In genomic region chr20:45459606-45460005, GRCh38 we compare ENCODE assay signal across 15 cellular contexts. TPM values are rescaled to one million over a fixed set of nuclear protein-coding genes. Genes with fewer than 3 reads are reported as not detected.
DNase-seq lines count a peak whose midpoint lies in the region; ATAC-seq and TF ChIP-seq lines count a peak whose summit lies in the region.
"Had no signal": no experiment of that assay in that cellular context is flagged by ENCODE, and none has a peak within 500 bp of the region (broad histone marks: within the 10 kb centered on the region; RNA-seq: fewer than 3 reads in every experiment).

No MANE protein-coding gene starts in this region.

- TF ChIP-seq POLR2A in upper lobe of left lung (IDR thresholded peaks at IDR 0.05) (no peak), prostate gland (IDR thresholded peaks at IDR 0.05) (no peak)

- DNase-seq in AG09309 (ENCODE audit: low read depth): no peak
- peak; percentile 26 for DNase-seq in RPMI7951 (ENCODE audit: low read depth)
- peak; percentile 27 for DNase-seq in fibroblast of peridontal ligament (ENCODE audit: extremely low read depth)
- no peak for DNase-seq in H4 (ENCODE audit: low spot score)
- DNase-seq in upper lobe of left lung: no peak
- no peak for DNase-seq in SW 1271 (lab: John Stamatoyannopoulos, UW)
- DNase-seq in prostate gland (ENCODE audit: low spot score): no peak
- DNase-seq: mesenchymal stem cell; NCI-H524; pancreas; stimulated activated CD4-positive, alpha-beta T cell treated with anti-CD3 and anti-CD28 coated beads, Interleukin-2, amount 100 ng/mL, for 24 hours; stimulated activated naive CD4-positive, alpha-beta T cell; T-helper 17 cell had no signal

- H3K4me3 ChIP-seq in AG09309 (ENCODE audit: control insufficient read depth, low read depth, low read length) (no peak overlapping the region), upper lobe of left lung (no peak overlapping the region), prostate gland (no peak overlapping the region)
- H3K4me3 ChIP-seq: pancreas had no signal

- ATAC-seq in upper lobe of left lung (ENCODE audit: low FRiP score in 2 of 2): no peak
- ATAC-seq: activated naive CD4-positive, alpha-beta T cell treated with anti-CD3 and anti-CD28 coated beads, Interleukin-2, amount 50 U/mL, for 72 hours; pancreas; T-helper 17 cell had no signal

- H3K9me3 ChIP-seq in upper lobe of left lung (no peaks in the 10 kb centered on the region), prostate gland (no peaks in the 10 kb centered on the region)
- H3K9me3 ChIP-seq: pancreas had no signal

- H3K4me1 ChIP-seq in upper lobe of left lung: no peaks in the 10 kb centered on the region
- no peaks in the 10 kb centered on the region for H3K4me1 ChIP-seq in prostate gland (replicated peaks)
- H3K4me1 ChIP-seq: pancreas had no signal

- WGBS in upper lobe of left lung, 2 donors: 66 to 69% methylated on average over 5 of the region's 5 CpGs
- 66% methylated on average over 5 of the region's 5 CpGs for WGBS in prostate gland

- H3K36me3 ChIP-seq in upper lobe of left lung: no peaks in the 10 kb centered on the region
- no peaks in the 10 kb centered on the region for H3K36me3 ChIP-seq in prostate gland
- H3K36me3 ChIP-seq: pancreas had no signal

- H3K27me3 ChIP-seq in upper lobe of left lung (no peaks in the 10 kb centered on the region), prostate gland (replicated peaks; ENCODE audit: insufficient read depth) (no peaks in the 10 kb centered on the region)
- H3K27me3 ChIP-seq: pancreas had no signal

- intact Hi-C loops in prostate gland (cut with DNase I): no loop called here

- TF ChIP-seq CTCF in AG09309 (IDR thresholded peaks at IDR 0.05; ENCODE audit: control insufficient read depth, insufficient read depth, low read depth, low read length, missing control alignments): peak; percentile 23
- TF ChIP-seq CTCF in GM12872 (IDR thresholded peaks at IDR 0.05; ENCODE audit: insufficient read depth, low read depth, low read length): peak; percentile 36; the same call in 2 of the 3 replicates
- TF ChIP-seq CTCF in upper lobe of left lung (IDR thresholded peaks at IDR 0.05): peak in 1 of 6 experiments; percentile 11
- no peak for TF ChIP-seq CTCF in prostate gland (IDR thresholded peaks at IDR 0.05)

- H3K27ac ChIP-seq in upper lobe of left lung (no peak overlapping the region), prostate gland (no peak overlapping the region)
- H3K27ac ChIP-seq: pancreas had no signal

- no peak for TF ChIP-seq EP300 in upper lobe of left lung (IDR thresholded peaks at IDR 0.05)

RNA-seq across cellular contexts. Expression of gene WFDC2, which starts 9.9 kb away (rescaled TPM):
- total RNA-seq in RPMI7951 (2014; rRNA removed; shearing (Covaris generic)): 0.78 TPM in 1 of 2 replicates, not detected in the other
- not detected in 2 replicates for total RNA-seq in H4 (2014; rRNA removed; shearing (Covaris generic))
- total RNA-seq in upper lobe of left lung (100 to 1,000 TPM in 5 of 6 donors, 10 to 100 TPM in 1; 91.7 to 163 (median 135) TPM), prostate gland (100 to 1,000 TPM in 1 of 2 donors, 10 to 100 TPM in 1; 100.0 to 122 TPM)

RNA-seq across cellular contexts. Expression of gene PIGT, which starts 43.7 kb away (rescaled TPM):
- total RNA-seq in RPMI7951 (2014; rRNA removed; shearing (Covaris generic)): 196 and 220 TPM in 2 replicates
- 83.5 and 118 TPM in 2 replicates for total RNA-seq in H4 (2014; rRNA removed; shearing (Covaris generic))
- total RNA-seq in upper lobe of left lung (10 to 100 TPM; 49.9 to 86.3 (median 63.0) TPM), prostate gland (100 to 1,000 TPM in 1 of 2 donors, 10 to 100 TPM in 1; 91.8 to 136 TPM)

RNA-seq across cellular contexts. Expression of gene DBNDD2, which starts 51.5 kb away (rescaled TPM):
- 10.1 and 12.5 TPM in 2 replicates for total RNA-seq in RPMI7951 (2014; rRNA removed; shearing (Covaris generic))
- 2.7 and 3.8 TPM in 2 replicates for total RNA-seq in H4 (2014; rRNA removed; shearing (Covaris generic))
- total RNA-seq in upper lobe of left lung (10 to 100 TPM; 30.4 to 75.4 (median 52.8) TPM), prostate gland (10 to 100 TPM; 33.7 to 34.4 TPM)

RNA-seq across cellular contexts. Expression of gene SPINT3, which starts 55.8 kb away (rescaled TPM):
- total RNA-seq in RPMI7951 (2014; rRNA removed; shearing (Covaris generic)): not detected in 2 replicates
- not detected in 2 replicates for total RNA-seq in H4 (2014; rRNA removed; shearing (Covaris generic))
- not detected for total RNA-seq in upper lobe of left lung
- total RNA-seq in prostate gland: not detected
- total RNA-seq: activated naive CD4-positive, alpha-beta T cell treated with anti-CD3 and anti-CD28 coated beads, Interleukin-2, amount 50 U/mL, for 72 hours; pancreas; T-helper 17 cell had no signal

Comparison
In these comparisons a context has a peak if more than half of its experiments do, and no peak if none do; other contexts are left out.
1. DNase-seq: peak in RPMI7951 (single experiment) and fibroblast of peridontal ligament (single experiment); none in AG09309 (single experiment), H4 (single experiment), upper lobe of left lung (0 of 2), SW 1271 (0 of 2) and prostate gland (single experiment).
2. CTCF ChIP-seq: peak in AG09309 (single experiment) and GM12872 (single experiment); none in prostate gland (0 of 4).
3. RNA of gene WFDC2, which starts 9.9 kb away (total RNA-seq): 91.7 to 163 TPM in upper lobe of left lung and 100.0 to 122 TPM in prostate gland; 0.78 TPM in RPMI7951 and not detected in H4; every median in the first group is over 10 times any median in the second.